19 cellular contexts compared by ENCODE assay signal in the genomic region with DNA sequence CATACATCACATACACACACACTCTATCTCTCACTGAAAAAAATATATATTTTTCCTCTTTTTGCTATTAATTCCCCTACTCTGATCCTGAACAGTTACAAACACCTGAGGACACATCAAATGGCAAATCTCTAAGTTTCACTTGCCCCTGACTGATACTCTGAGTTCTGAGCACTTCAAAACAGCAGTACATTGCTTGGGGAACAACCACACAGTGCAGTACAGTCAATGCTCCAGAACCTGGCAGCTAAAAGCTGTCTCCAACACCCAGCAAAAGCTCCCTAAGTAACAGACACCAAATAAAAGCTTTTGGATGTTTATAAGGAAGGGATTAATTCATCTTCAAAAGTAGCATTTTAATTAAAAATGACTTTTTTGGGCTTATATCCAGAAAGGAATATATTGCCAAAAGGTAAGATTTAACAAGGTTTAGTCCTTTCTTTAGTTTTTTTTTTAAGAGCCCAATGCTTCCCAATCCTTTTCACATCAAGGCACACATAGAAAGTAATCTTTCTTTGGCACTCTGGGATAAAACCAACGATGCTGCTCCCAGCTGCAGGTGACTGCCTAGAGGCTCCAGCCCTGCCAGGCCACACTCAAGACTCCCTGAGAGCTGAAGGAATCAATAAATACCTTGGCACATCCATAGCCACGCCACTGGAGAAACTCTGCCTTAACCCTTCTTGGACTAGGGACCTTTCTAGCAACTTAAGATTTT.
DNase-seq lines count a peak whose midpoint lies in the region; ATAC-seq, FAIRE-seq and TF ChIP-seq lines count a peak whose summit lies in the region.
"Had no signal": no experiment of that assay in that cellular context is flagged by ENCODE, and none has a peak within 500 bp of the region (broad histone marks: within the 10 kb centered on the region; RNA-seq: fewer than 3 reads in every experiment).

No MANE protein-coding gene starts in this region.

- H3K79me2 ChIP-seq in SK-N-SH (ENCODE audit: insufficient read depth), result no peaks in the 10 kb centered on the region

- H3K4me2 ChIP-seq in A549 (peak overlapping the region; percentile 5; the same call in 1 of the 3 replicates), SK-N-SH (peak overlapping the region; percentile 35; the same call in 1 of the 2 replicates)

- POLR2A ChIA-PET in A549 (lab: Yijun Ruan, JAX) (no interaction called here), SK-N-SH (lab: Yijun Ruan, JAX) (interaction anchor here (0.6 kb wide), 1 partner anchor 19 kb away, joined by 3 read pairs; no protein-coding TSS in a partner anchor)

- H4K20me1 ChIP-seq in SK-N-SH (ENCODE audit: insufficient read depth), result no peaks in the 10 kb centered on the region

- TF ChIP-seq POLR2A in A549 (IDR thresholded peaks at IDR 0.05; ENCODE audit: low read length), result no peak

- H2AFZ ChIP-seq in SK-N-SH (ENCODE audit: low read depth), result no peak overlapping the region

- no peak for TF ChIP-seq EP300 in A549 (IDR thresholded peaks at IDR 0.05)
- no peak for TF ChIP-seq EP300 in SK-N-SH (IDR thresholded peaks at IDR 0.05; ENCODE audit: borderline replicate concordance in 1 of 2, low read depth in 1 of 2, low read length in 1 of 2)

- CTCF ChIA-PET in A549 (lab: Yijun Ruan, JAX) (interaction anchor here (0.7 kb wide), 1 partner anchor 56 kb away, joined by 3 read pairs; no protein-coding TSS in a partner anchor), SK-N-SH (lab: Yijun Ruan, JAX) (interaction anchor here (0.7 to 1.7 kb wide), 8 partner anchors 17 to 581 kb away, joined by 3 to 5 read pairs (median 3); no protein-coding TSS in a partner anchor)

- TF ChIP-seq RAD21 in A549 (conservative IDR thresholded peaks at IDR 0.05 in 1 of 2, IDR thresholded peaks at IDR 0.05 in 1 of 2) (no peak), SK-N-SH (IDR thresholded peaks at IDR 0.05; ENCODE audit: low read length) (no peak)

- no peak overlapping the region; a peak in 1 of 6 replicates for H3K27ac ChIP-seq in A549
- H3K27ac ChIP-seq in SK-N-SH (ENCODE audit: low read depth in 2 of 2, low read length in 1 of 2), result peak overlapping the region; percentile 73 to 86
- H3K27ac ChIP-seq in skeletal muscle tissue (ENCODE audit: low read depth, low read length), result peak overlapping the region; percentile 46
- H3K27ac ChIP-seq: foreskin keratinocyte, psoas muscle, WERI-Rb-1 had no signal

- ATAC-seq in A549 (peak in 1 of 2 experiments; percentile 32; a peak in 1 of 6 replicates), left ventricle myocardium superior (peak; percentile 55), HG02973 (IDR thresholded peaks at IDR 0.05; ENCODE audit: unreplicated experiment) (no peak)
- ATAC-seq: effector memory CD8-positive, alpha-beta T cell; foreskin keratinocyte had no signal

- H3K9ac ChIP-seq in SK-N-SH (no peak overlapping the region), skeletal muscle tissue (ENCODE audit: low read depth in 1 of 3, low read length in 3 of 3) (no peak overlapping the region)

- no peak for FAIRE-seq in A549 (lab: Jason Lieb, UNC)
- FAIRE-seq: bronchial epithelial cell had no signal

- peaks cover 17% of the 10 kb centered on the region for H3F3A ChIP-seq in SK-N-SH (replicated peaks; ENCODE audit: insufficient read depth)

- H3K4me1 ChIP-seq in A549 (peaks cover 40% of the 10 kb centered on the region), SK-N-SH (ENCODE audit: control insufficient read depth in 1 of 2, insufficient read depth in 2 of 2, low read depth in 1 of 2, low read length in 1 of 2) (peaks cover 11 to 37% of the 10 kb centered on the region in 2 experiments; a peak in 3 of 4 replicates), skeletal muscle tissue (ENCODE audit: control insufficient read depth in 3 of 3, insufficient read depth in 3 of 3, low read length in 3 of 3) (peaks cover 8 to 21% (median 16%) of the 10 kb centered on the region in 3 donors)
- H3K4me1 ChIP-seq: foreskin keratinocyte had no signal

- intact Hi-C loops in left ventricle myocardium superior (cut with micrococcal nuclease), result no loop called here

- DNase-seq in A549 (ENCODE audit: low read depth in 1 of 2, low spot score in 1 of 2), result no peak
- no peak for DNase-seq in SK-N-SH
- no peak for DNase-seq in left ventricle myocardium superior
- no peak for DNase-seq in globus pallidus (ENCODE audit: low spot score)
- DNase-seq in SW 1271 (lab: John Stamatoyannopoulos, UW), result no peak
- DNase-seq in NCI-H146 treated with DMSO at 0.1 percent for 48 hours (lab: John Stamatoyannopoulos, UW; ENCODE audit: unreplicated experiment), result no peak
- DNase-seq: activated naive CD4-positive, alpha-beta T cell treated with Interleukin-2 at 50 U/mL for 16 hours; Calu3; effector memory CD8-positive, alpha-beta T cell; foreskin keratinocyte; immature natural killer cell; NCI-H1048; psoas muscle; stimulated activated CD4-positive, alpha-beta T cell treated with anti-CD3 and anti-CD28 coated beads, Interleukin-1b, Interleukin-23, amount 100 ng/mL, for 48 hours; upper lobe of left lung; WERI-Rb-1 had no signal

- H3K9me3 ChIP-seq in A549 (no peaks in the 10 kb centered on the region), SK-N-SH (no peaks in the 10 kb centered on the region), skeletal muscle tissue (ENCODE audit: control insufficient read depth in 3 of 3, low read length in 3 of 3) (no peaks in the 10 kb centered on the region)
- H3K9me3 ChIP-seq: psoas muscle, upper lobe of left lung had no signal

- H3K4me3 ChIP-seq in A549 (no peak overlapping the region), SK-N-SH (ENCODE audit: low read depth in 2 of 2, low read length in 1 of 2) (no peak overlapping the region), skeletal muscle tissue (ENCODE audit: low read length in 3 of 3) (no peak overlapping the region)
- H3K4me3 ChIP-seq: psoas muscle, upper lobe of left lung had no signal

- 74% methylated on average over 2 of the region's 2 CpGs for WGBS in A549 (ENCODE audit: missing lambda C conversion rate)
- 25% methylated on average over 2 of the region's 2 CpGs for WGBS in SK-N-SH (ENCODE audit: low lambda C conversion rate)

- TF ChIP-seq CTCF in A549 (IDR thresholded peaks at IDR 0.05), result no peak
- TF ChIP-seq CTCF in SK-N-SH (IDR thresholded peaks at IDR 0.05), result no peak

- no peaks in the 10 kb centered on the region for H3K9me2 ChIP-seq in SK-N-SH

- no peaks in the 10 kb centered on the region for H3K27me3 ChIP-seq in SK-N-SH (ENCODE audit: insufficient read depth)
- no peaks in the 10 kb centered on the region for H3K27me3 ChIP-seq in skeletal muscle tissue (ENCODE audit: control insufficient read depth in 3 of 3, insufficient read depth in 3 of 3, low read length in 3 of 3)
- H3K27me3 ChIP-seq: foreskin keratinocyte, upper lobe of left lung had no signal

- peaks cover 6 to 8% of the 10 kb centered on the region in 2 experiments for H3K36me3 ChIP-seq in SK-N-SH (replicated peaks in 1 of 2; ENCODE audit: control insufficient read depth in 1 of 2, insufficient read depth in 2 of 2, low read length in 1 of 2)
- H3K36me3 ChIP-seq in skeletal muscle tissue (ENCODE audit: control insufficient read depth in 3 of 3, insufficient read depth in 3 of 3, low read length in 3 of 3), result no peaks in the 10 kb centered on the region
- H3K36me3 ChIP-seq: upper lobe of left lung had no signal

TF ChIP-seq in A549, 52 proteins besides CTCF, POLR2A, EP300 and RAD21:
- TF ChIP-seq HOXB13 (CRISPR knock-in tag; IDR thresholded peaks at IDR 0.05; ENCODE audit: low read depth), result no peak

TF ChIP-seq in SK-N-SH, 30 proteins besides CTCF, POLR2A, EP300 and RAD21:
- TF ChIP-seq CHD2 (IDR thresholded peaks at IDR 0.05; ENCODE audit: low read length, partially characterized antibody) (peak; percentile 3), RFX5 (IDR thresholded peaks at IDR 0.05; ENCODE audit: low read length) (no peak)

Comparison
In these comparisons a context has a peak if more than half of its experiments do, and no peak if none do; other contexts are left out.
1. H3K27ac ChIP-seq: peak in SK-N-SH (2 of 2) and skeletal muscle tissue (single experiment); none in A549 (0 of 2).
2. Of the 12 proteins assayed by ChIP-seq in both A549 and SK-N-SH: peak only in A549: none; only in SK-N-SH: CHD2; in both: none; in neither: 11.